17 cellular contexts compared by ENCODE assay signal in the genomic region with DNA sequence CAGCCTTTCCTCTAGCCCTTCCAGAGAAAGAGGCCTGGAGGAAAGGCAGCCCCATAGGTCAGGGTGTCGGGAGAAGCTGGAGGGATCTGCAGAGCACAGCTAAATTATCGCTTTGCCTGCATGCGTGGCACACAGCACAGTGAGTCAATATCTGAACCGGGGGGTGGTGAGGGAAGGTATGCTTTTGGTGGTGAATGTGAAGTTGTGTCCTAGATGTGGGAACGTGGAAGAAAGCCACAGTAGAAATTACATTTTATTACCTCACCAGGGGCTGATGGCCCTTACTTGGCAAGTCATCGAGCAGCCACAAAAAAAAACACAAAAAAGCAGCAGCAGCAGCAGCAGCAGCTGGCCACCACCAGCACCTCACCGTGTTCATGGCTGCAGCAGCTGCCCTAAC.
DNase-seq lines count a peak whose midpoint lies in the region; ATAC-seq and TF ChIP-seq lines count a peak whose summit lies in the region.
"Had no signal": no experiment of that assay in that cellular context is flagged by ENCODE, and none has a peak within 500 bp of the region (broad histone marks: within the 10 kb centered on the region; RNA-seq: fewer than 3 reads in every experiment).

No MANE protein-coding gene starts in this region.

- H2AK5ac ChIP-seq in H9 (ENCODE audit: insufficient read length, low read length) (no peak overlapping the region), neuronal stem cell (ENCODE audit: low read depth, low read length) (no peak overlapping the region)

- H3K14ac ChIP-seq in H9 (ENCODE audit: insufficient read depth, low read length) (no peak overlapping the region), neuronal stem cell (ENCODE audit: low read length) (no peak overlapping the region)

- no peak for ATAC-seq in HG02970 (IDR thresholded peaks at IDR 0.05; ENCODE audit: low FRiP score, unreplicated experiment)
- ATAC-seq: PC-3 had no signal

- no peaks in the 10 kb centered on the region for H3K9me2 ChIP-seq in hepatocyte (replicated peaks; ENCODE audit: insufficient read depth)

- TF ChIP-seq CTCF in H9 (conservative IDR thresholded peaks at IDR 0.05) (no peak), chondrocyte (IDR thresholded peaks at IDR 0.05) (no peak), hepatocyte (IDR thresholded peaks at IDR 0.05; ENCODE audit: poor library complexity) (no peak)

- H2BK15ac ChIP-seq in H9 (ENCODE audit: low read depth, low read length), result no peak overlapping the region
- H2BK15ac ChIP-seq in neuronal stem cell (ENCODE audit: low read length), result no peak overlapping the region

- H3K79me2 ChIP-seq in H9 (ENCODE audit: insufficient read depth, low read length) (no peaks in the 10 kb centered on the region), hepatocyte (no peaks in the 10 kb centered on the region)

- H3K4me3 ChIP-seq in neuronal stem cell (ENCODE audit: low read length in 2 of 2) (no peak overlapping the region), hepatocyte (no peak overlapping the region)
- H3K4me3 ChIP-seq in CD4-positive, alpha-beta memory T cell (ENCODE audit: low read length in 2 of 2), result no peak overlapping the region

- no peak overlapping the region for H4K5ac ChIP-seq in H9 (ENCODE audit: insufficient read length, low read depth, low read length)

- no peaks in the 10 kb centered on the region for H4K20me1 ChIP-seq in H9 (ENCODE audit: control insufficient read depth, insufficient read depth, insufficient read length)
- no peaks in the 10 kb centered on the region for H4K20me1 ChIP-seq in hepatocyte (ENCODE audit: insufficient read depth, poor library complexity, severe bottlenecking)

- H3K27ac ChIP-seq in H9 (ENCODE audit: insufficient read length, low read depth, low read length) (no peak overlapping the region), neuronal stem cell (replicated peaks; ENCODE audit: low read length) (peak overlapping the region; percentile 0), hepatocyte (no peak overlapping the region)
- no peak overlapping the region for H3K27ac ChIP-seq in CD4-positive, alpha-beta memory T cell (ENCODE audit: low read depth, low read length)

- H3K27me3 ChIP-seq in H9 (ENCODE audit: insufficient read depth, low read length) (0 out of 2 replicates have a peak, but pooled peaks cover 2% of the 10 kb centered on the region), neuronal stem cell (ENCODE audit: control insufficient read depth in 3 of 3, insufficient read depth in 3 of 3, low read depth in 1 of 3, low read length in 3 of 3) (no peaks in the 10 kb centered on the region), hepatocyte (no peaks in the 10 kb centered on the region)
- no peaks in the 10 kb centered on the region for H3K27me3 ChIP-seq in CD4-positive, alpha-beta memory T cell (ENCODE audit: insufficient read depth, low read length)

- no peak overlapping the region for H3K56ac ChIP-seq in H9 (ENCODE audit: insufficient read length, low read depth, low read length)

- H3K18ac ChIP-seq in H9 (ENCODE audit: insufficient read length, low read depth, low read length) (peak overlapping the region; percentile 10), neuronal stem cell (ENCODE audit: low read length) (peak overlapping the region; percentile 85)

- peaks cover 5% of the 10 kb centered on the region; the same call in 1 of the 2 replicates for H3K4me1 ChIP-seq in H9 (ENCODE audit: insufficient read depth, low read length)
- peaks cover 4 to 9% of the 10 kb centered on the region in 2 donors for H3K4me1 ChIP-seq in neuronal stem cell (ENCODE audit: control insufficient read depth in 2 of 2, insufficient read depth in 1 of 2, low read depth in 1 of 2, low read length in 2 of 2)
- no peaks in the 10 kb centered on the region for H3K4me1 ChIP-seq in hepatocyte (ENCODE audit: insufficient read depth)
- no peaks in the 10 kb centered on the region for H3K4me1 ChIP-seq in CD4-positive, alpha-beta memory T cell (ENCODE audit: insufficient read depth, low read length)

- no peak overlapping the region for H3K4me2 ChIP-seq in H9 (ENCODE audit: insufficient read depth, insufficient read length, low read length)
- H3K4me2 ChIP-seq in neuronal stem cell (ENCODE audit: insufficient read depth, low read length, poor library complexity, severe bottlenecking), result no peak overlapping the region
- no peak overlapping the region for H3K4me2 ChIP-seq in hepatocyte

- H3K4me1 Mint-ChIP-seq in H9 (peaks cover 34 to 40% of the 10 kb centered on the region in 2 experiments), chondrocyte (ENCODE audit: low read depth) (peaks cover 12% of the 10 kb centered on the region)
- H3K4me1 Mint-ChIP-seq in CD4-positive, alpha-beta memory T cell, result no peaks in the 10 kb centered on the region
- H3K4me1 Mint-ChIP-seq: CD4-positive, CD25-positive, alpha-beta regulatory T cell had no signal

- no peak overlapping the region for H2AFZ ChIP-seq in H9 (ENCODE audit: low read length)
- H2AFZ ChIP-seq in neuronal stem cell (ENCODE audit: low read length), result no peak overlapping the region
- H2AFZ ChIP-seq in hepatocyte, result no peak overlapping the region

- H3T11ph ChIP-seq in H9 (ENCODE audit: low read length), result no peak overlapping the region

- no peak overlapping the region for H3K23ac ChIP-seq in H9 (ENCODE audit: insufficient read length, low read depth, low read length)
- no peak overlapping the region for H3K23ac ChIP-seq in neuronal stem cell (ENCODE audit: low read depth, low read length, poor library complexity)

- H2BK120ac ChIP-seq in H9 (ENCODE audit: low read depth, low read length, poor library complexity, severe bottlenecking), result no peak overlapping the region
- no peak overlapping the region for H2BK120ac ChIP-seq in neuronal stem cell (ENCODE audit: low read depth, low read length)

- H3K9me3 ChIP-seq in H9 (ENCODE audit: control insufficient read depth, low read depth, low read length), result no peaks in the 10 kb centered on the region
- H3K9me3 ChIP-seq in neuronal stem cell (replicated peaks in 1 of 2; ENCODE audit: control insufficient read depth in 2 of 2, insufficient read depth in 1 of 2, low read depth in 1 of 2, low read length in 2 of 2), result no peaks in the 10 kb centered on the region
- H3K9me3 ChIP-seq in hepatocyte (ENCODE audit: low read depth), result no peaks in the 10 kb centered on the region
- H3K9me3 ChIP-seq in CD4-positive, alpha-beta memory T cell (ENCODE audit: control insufficient read depth in 1 of 2, low read length in 2 of 2), result no peaks in the 10 kb centered on the region

- POLR2A ChIA-PET in CD4-positive, alpha-beta memory T cell (lab: Charles Lee; ENCODE audit: partially characterized antibody), result no interaction called here

- WGBS in H9 (ENCODE audit: extremely low coverage, insufficient read length, low lambda C conversion rate), result no CpG with 5 or more reads among the region's 7 CpGs
- WGBS in neuronal stem cell (ENCODE audit: extremely low coverage in 2 of 2, insufficient read length in 2 of 2, insufficient replicate concordance in 1 of 2), 2 donors, result no CpG with 5 or more reads among the region's 7 CpGs
- WGBS in hepatocyte (ENCODE audit: low lambda C conversion rate, missing lambda C conversion rate), result 72% methylated on average over 7 of the region's 7 CpGs

- H4K91ac ChIP-seq in H9 (ENCODE audit: insufficient read length, low read depth, low read length) (no peak overlapping the region), neuronal stem cell (ENCODE audit: low read depth, low read length, poor library complexity) (no peak overlapping the region)

- H3K23me2 ChIP-seq in H9 (ENCODE audit: insufficient read length, low read depth, low read length, poor library complexity, severe bottlenecking), result no peaks in the 10 kb centered on the region

- H2BK12ac ChIP-seq in H9 (ENCODE audit: insufficient read length, low read depth, low read length) (no peak overlapping the region), neuronal stem cell (ENCODE audit: low read length) (no peak overlapping the region)

- H3K27me3 Mint-ChIP-seq in H9 (ENCODE audit: low read depth), result no peaks in the 10 kb centered on the region
- H3K27me3 Mint-ChIP-seq in chondrocyte (ENCODE audit: low read depth), result no peaks in the 10 kb centered on the region
- H3K27me3 Mint-ChIP-seq in CD4-positive, alpha-beta memory T cell, result no peaks in the 10 kb centered on the region
- H3K27me3 Mint-ChIP-seq: CD4-positive, CD25-positive, alpha-beta regulatory T cell had no signal

- H3K79me1 ChIP-seq in H9 (ENCODE audit: insufficient read depth, low read depth, low read length, poor library complexity, severe bottlenecking), result no peaks in the 10 kb centered on the region
- H3K79me1 ChIP-seq in neuronal stem cell (ENCODE audit: low read depth, low read length), result no peaks in the 10 kb centered on the region

- H3K27ac Mint-ChIP-seq in H9, result peak overlapping the region in 1 of 3 experiments; percentile 49; a peak in 1 of 7 replicates
- H3K27ac Mint-ChIP-seq in chondrocyte (ENCODE audit: unreplicated experiment), result peak overlapping the region; percentile 60
- H3K27ac Mint-ChIP-seq in CD4-positive, alpha-beta memory T cell, result no peak overlapping the region
- H3K27ac Mint-ChIP-seq: CD4-positive, CD25-positive, alpha-beta regulatory T cell had no signal

- intact Hi-C loops in CD4-positive, alpha-beta memory T cell (cut with micrococcal nuclease), result no loop called here

- no peak overlapping the region for H3K4ac ChIP-seq in H9 (ENCODE audit: low read depth, low read length)
- H3K4ac ChIP-seq in neuronal stem cell (ENCODE audit: low read length), result no peak overlapping the region

- DNase-seq in H9, result no peak
- peak; percentile 52 for DNase-seq in SK-N-DZ (ENCODE audit: low spot score)
- no peak for DNase-seq in chondrocyte (ENCODE audit: low spot score)
- DNase-seq in neuronal stem cell (ENCODE audit: low spot score), result no peak
- no peak for DNase-seq in hepatocyte (ENCODE audit: low spot score)
- no peak for DNase-seq in CD4-positive, alpha-beta memory T cell
- DNase-seq: ACHN; CD4-positive, CD25-positive, alpha-beta regulatory T cell; DND-41; H7; IMR-90; NCI-H1436 treated with DMSO at 0.1 percent for 48 hours; NCI-H2081; NCI-H345; NCI-H526 treated with DMSO at 0.1 percent for 48 hours; PC-3 had no signal

- H4K8ac ChIP-seq in H9 (replicated peaks; ENCODE audit: insufficient read length, low read depth, low read length) (no peak overlapping the region), neuronal stem cell (ENCODE audit: low read depth, low read length) (no peak overlapping the region)

- H3K9ac ChIP-seq in H9 (ENCODE audit: extremely low read depth, insufficient read length, low read length), result no peak overlapping the region
- H3K9ac ChIP-seq in neuronal stem cell (ENCODE audit: low read depth, low read length, poor library complexity), result no peak overlapping the region

- peaks cover 0 to 4% of the 10 kb centered on the region in 2 donors for H3K36me3 ChIP-seq in neuronal stem cell (replicated peaks in 1 of 2; ENCODE audit: control insufficient read depth in 2 of 2, insufficient read depth in 2 of 2, low read length in 2 of 2)
- no peaks in the 10 kb centered on the region for H3K36me3 ChIP-seq in hepatocyte (replicated peaks; ENCODE audit: insufficient read depth, low read depth)
- H3K36me3 ChIP-seq in CD4-positive, alpha-beta memory T cell (ENCODE audit: insufficient read depth, low read length), result no peaks in the 10 kb centered on the region

- H2BK5ac ChIP-seq in H9 (ENCODE audit: insufficient read length, low read length) (no peak overlapping the region), neuronal stem cell (ENCODE audit: low read length) (no peak overlapping the region)

- CTCF ChIA-PET in CD4-positive, alpha-beta memory T cell (lab: Charles Lee; ENCODE audit: partially characterized antibody), result no interaction called here

- no peak overlapping the region for H3K4me3 Mint-ChIP-seq in H9
- H3K4me3 Mint-ChIP-seq in chondrocyte (ENCODE audit: unreplicated experiment), result no peak overlapping the region
- H3K4me3 Mint-ChIP-seq in CD4-positive, alpha-beta memory T cell, result no peak overlapping the region
- H3K4me3 Mint-ChIP-seq: CD4-positive, CD25-positive, alpha-beta regulatory T cell had no signal

- no peak overlapping the region for H2BK20ac ChIP-seq in H9 (ENCODE audit: low read depth, low read length, poor library complexity, severe bottlenecking)

- H3K9me3 Mint-ChIP-seq in H9 (no peaks in the 10 kb centered on the region), chondrocyte (ENCODE audit: low read depth) (no peaks in the 10 kb centered on the region)
- no peaks in the 10 kb centered on the region for H3K9me3 Mint-ChIP-seq in CD4-positive, alpha-beta memory T cell

- no peaks in the 10 kb centered on the region for H3K36me3 Mint-ChIP-seq in H9 (ENCODE audit: insufficient read depth in 1 of 3, low read depth in 3 of 3)
- no peaks in the 10 kb centered on the region for H3K36me3 Mint-ChIP-seq in chondrocyte (ENCODE audit: low read depth)
- H3K36me3 Mint-ChIP-seq in CD4-positive, alpha-beta memory T cell, result no peaks in the 10 kb centered on the region
- H3K36me3 Mint-ChIP-seq: CD4-positive, CD25-positive, alpha-beta regulatory T cell had no signal
